21 cellular contexts compared by ENCODE assay signal in the genomic region with DNA sequence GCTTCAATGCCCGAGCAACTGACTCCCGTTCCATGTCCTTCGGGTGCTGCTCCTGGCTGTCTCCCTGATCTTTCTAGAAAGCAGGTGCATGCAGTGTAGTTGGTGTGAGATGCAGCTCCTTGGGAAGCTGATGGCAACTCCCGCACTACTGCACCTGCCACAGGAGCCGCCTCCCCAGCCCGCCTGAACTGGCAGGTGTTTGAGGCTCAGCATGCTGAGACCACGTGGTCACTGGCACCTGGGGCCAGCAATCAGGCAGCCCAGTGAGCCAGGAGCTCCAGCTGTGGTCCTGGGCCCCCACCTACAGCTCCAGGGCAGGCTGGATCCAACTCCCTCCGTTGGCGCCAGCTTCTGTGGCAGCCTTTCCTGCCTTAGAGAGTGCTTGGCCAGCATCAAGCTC.
"Had no signal": no experiment of that assay in that cellular context is flagged by ENCODE, and none has a peak within 500 bp of the region (broad histone marks: within the 10 kb centered on the region; RNA-seq: fewer than 3 reads in every experiment).

No MANE protein-coding gene starts in this region.

- H3K36me3 Mint-ChIP-seq: activated naive CD8-positive, alpha-beta T cell had no signal

- H3K4me3 Mint-ChIP-seq: activated B cell treated with CpG ODN at 0.5 μM for 24 hours; activated CD4-positive, alpha-beta T cell treated with anti-CD3 and anti-CD28 coated beads, Interleukin-2, amount 10 ng/mL, durations not matched to agents 7 days and 5 days; activated naive CD8-positive, alpha-beta T cell; endodermal cell; natural killer cell treated with Interleukin-12 subunit alpha and Interleukin-12 subunit beta and Interleukin-15 and Interleukin-18, amount 100 ng/mL, for 72 hours had no signal

- H3K9me3 ChIP-seq: prostate gland, vagina had no signal

- H3K27ac ChIP-seq: dorsolateral prefrontal cortex, prostate gland, transverse colon, vagina had no signal

- DNase-seq: activated B cell treated with CpG ODN at 0.5 μM for 24 hours; activated CD4-positive, alpha-beta T cell treated with anti-CD3 and anti-CD28 coated beads, Interleukin-2, amount 10 ng/mL, durations not matched to agents 7 days and 5 days; activated CD8-positive, alpha-beta memory T cell treated with anti-CD3 and anti-CD28 coated beads for 24 hours; activated gamma-delta T cell treated with Interleukin-2 at 50 U/mL for 16 hours; amniotic stem cell; dorsolateral prefrontal cortex; endodermal cell; head of caudate nucleus; kidney glomerular epithelial cell; mesenchymal stem cell; occipital lobe; right cardiac atrium; small intestine; stimulated activated CD4-positive, alpha-beta T cell treated with anti-CD3 and anti-CD28 coated beads, Interleukin-4, amount 100 ng/mL, for 24 hours; stimulated activated naive CD4-positive, alpha-beta T cell treated with Interleukin-2 at 50 U/mL for 16 hours; substantia nigra; transverse colon had no signal

- H3K27me3 ChIP-seq: transverse colon, vagina had no signal

- H3K36me3 ChIP-seq: prostate gland, transverse colon, vagina had no signal

- H3K27ac Mint-ChIP-seq: activated B cell treated with CpG ODN at 0.5 μM for 24 hours; activated CD4-positive, alpha-beta T cell treated with anti-CD3 and anti-CD28 coated beads, Interleukin-2, amount 10 ng/mL, durations not matched to agents 7 days and 5 days; activated naive CD8-positive, alpha-beta T cell; endodermal cell; natural killer cell treated with Interleukin-12 subunit alpha and Interleukin-12 subunit beta and Interleukin-15 and Interleukin-18, amount 100 ng/mL, for 72 hours had no signal

- H3K4me1 ChIP-seq: prostate gland, transverse colon, vagina had no signal

- H3K4me3 ChIP-seq: dorsolateral prefrontal cortex, prostate gland, transverse colon, vagina had no signal

- H3K4me1 Mint-ChIP-seq: activated B cell treated with CpG ODN at 0.5 μM for 24 hours; activated CD4-positive, alpha-beta T cell treated with anti-CD3 and anti-CD28 coated beads, Interleukin-2, amount 10 ng/mL, durations not matched to agents 7 days and 5 days had no signal

- ATAC-seq: natural killer cell treated with Interleukin-12 subunit alpha and Interleukin-12 subunit beta and Interleukin-15 and Interleukin-18, amount 100 ng/mL, for 72 hours; right cardiac atrium had no signal

- H3K9me3 Mint-ChIP-seq: natural killer cell treated with Interleukin-12 subunit alpha and Interleukin-12 subunit beta and Interleukin-15 and Interleukin-18, amount 100 ng/mL, for 72 hours had no signal
